ENCODE assay signal across 14 cellular contexts in the genomic region with DNA sequence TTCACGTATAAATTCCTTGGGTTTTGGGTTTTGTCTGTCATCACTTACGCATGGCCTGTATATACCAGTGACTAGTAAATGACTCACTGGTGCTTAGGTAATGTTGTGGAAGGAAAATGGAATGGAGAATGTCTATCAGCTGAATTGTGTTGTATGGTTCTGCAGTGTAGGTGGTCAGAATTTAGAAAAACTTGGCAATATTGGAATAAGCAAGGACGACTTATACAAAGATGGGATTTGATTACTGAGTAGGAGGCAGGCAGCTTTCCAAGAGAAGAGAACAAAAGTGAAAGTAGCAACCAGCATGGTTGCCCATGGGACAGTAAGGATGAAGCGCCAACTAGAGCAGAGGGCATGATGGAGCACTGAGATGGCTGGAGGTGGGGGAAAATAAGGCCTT.
DNase-seq lines count a peak whose midpoint lies in the region; ATAC-seq, FAIRE-seq and TF ChIP-seq lines count a peak whose summit lies in the region.
"Had no signal": no experiment of that assay in that cellular context is flagged by ENCODE, and none has a peak within 500 bp of the region (broad histone marks: within the 10 kb centered on the region; RNA-seq: fewer than 3 reads in every experiment).

No MANE protein-coding gene starts in this region.

- H3K9me3 ChIP-seq in keratinocyte (ENCODE audit: control insufficient read depth, low read depth, low read length): no peaks in the 10 kb centered on the region

- FAIRE-seq in keratinocyte (lab: Jason Lieb, UNC): peak; percentile 76

- ATAC-seq in HG02678 (IDR thresholded peaks at IDR 0.05; ENCODE audit: unreplicated experiment) (no peak), HG03378 (IDR thresholded peaks at IDR 0.05; ENCODE audit: unreplicated experiment) (no peak)

- peak overlapping the region; percentile 18 for H3K27ac ChIP-seq in keratinocyte (ENCODE audit: control insufficient read depth, insufficient read depth, low read length)
- H3K27ac ChIP-seq: C4-2B, KMS-11, VCaP had no signal

- H2AFZ ChIP-seq in keratinocyte (ENCODE audit: control insufficient read depth, low read length): peak overlapping the region; percentile 70

- dilution Hi-C loops in keratinocyte (cut with MboI; ENCODE audit: extremely low pct_ligation_motif_present, low sequenced_read_pairs): no loop called here

- H3K36me3 ChIP-seq in keratinocyte (ENCODE audit: control insufficient read depth in 2 of 2, extremely low read depth in 1 of 2, insufficient read depth in 2 of 2, low read length in 2 of 2): no peaks in the 10 kb centered on the region

- peaks cover 10% of the 10 kb centered on the region for H3K4me1 ChIP-seq in keratinocyte (ENCODE audit: control insufficient read depth, extremely low read depth, insufficient read depth, low read length)

- no peak overlapping the region for H3K9ac ChIP-seq in keratinocyte (ENCODE audit: control insufficient read depth, extremely low read depth, insufficient read depth, low read length)
- H3K9ac ChIP-seq: KMS-11 had no signal

- TF ChIP-seq CTCF in astrocyte of the cerebellum (IDR thresholded peaks at IDR 0.05; ENCODE audit: low read depth, low read length, missing control alignments) (no peak), keratinocyte (optimal IDR thresholded peaks at IDR 0.05 in 1 of 3, IDR thresholded peaks at IDR 0.05 in 1 of 3, conservative IDR thresholded peaks at IDR 0.05 in 1 of 3; ENCODE audit: extremely low read depth in 1 of 3, insufficient read depth in 2 of 3, low read length in 3 of 3) (no peak)

- DNase-seq in AG08396 (ENCODE audit: low spot score) (peak; percentile 65), HT1080 (ENCODE audit: low read depth) (peak; percentile 87), astrocyte of the cerebellum (ENCODE audit: low read depth) (peak; percentile 66), keratinocyte (ENCODE audit: low read depth, low spot score) (peak; percentile 38), NCI-H2196 treated with DMSO at 0.1 percent for 48 hours (lab: John Stamatoyannopoulos, UW; ENCODE audit: unreplicated experiment) (no peak)
- DNase-seq in effector CD4-positive, alpha-beta T cell: no peak
- DNase-seq: erythroblast, H7, RPMI8226 had no signal

- no peaks in the 10 kb centered on the region for H3K79me2 ChIP-seq in keratinocyte (ENCODE audit: control insufficient read depth, insufficient read depth, low read length)

- peak overlapping the region; percentile 61 for H3K4me2 ChIP-seq in keratinocyte (ENCODE audit: control insufficient read depth, extremely low read depth, insufficient read depth, low read depth, low read length)
- H3K4me2 ChIP-seq: KMS-11 had no signal

- no peak overlapping the region for H3K4me3 ChIP-seq in astrocyte of the cerebellum (ENCODE audit: low read depth, low read length)
- no peak overlapping the region for H3K4me3 ChIP-seq in keratinocyte (ENCODE audit: control insufficient read depth in 2 of 3, extremely low read depth in 1 of 3, insufficient read depth in 2 of 3, low read depth in 1 of 3, low read length in 3 of 3)

- H3K27me3 ChIP-seq in keratinocyte (ENCODE audit: control insufficient read depth, extremely low read depth, insufficient read depth, low read length): no peaks in the 10 kb centered on the region

- no peaks in the 10 kb centered on the region for H4K20me1 ChIP-seq in keratinocyte (ENCODE audit: control insufficient read depth, extremely low read depth, insufficient read depth, low read length)

- no peaks in the 10 kb centered on the region for H3K9me1 ChIP-seq in keratinocyte (ENCODE audit: control insufficient read depth, extremely low read depth, insufficient read depth, low read length)

- in situ Hi-C loops in astrocyte of the cerebellum (cut with HindIII; ENCODE audit: low sequenced_read_pairs): no loop called here

Comparison
In these comparisons a context has a peak if more than half of its experiments do, and no peak if none do; other contexts are left out.
1. DNase-seq: peak in AG08396 (single experiment), HT1080 (single experiment), astrocyte of the cerebellum (single experiment) and keratinocyte (single experiment); none in effector CD4-positive, alpha-beta T cell (single experiment) and NCI-H2196 treated with DMSO at 0.1 percent for 48 hours (single experiment).